ENCODE assay signal across 7 cellular contexts in the genomic region with DNA sequence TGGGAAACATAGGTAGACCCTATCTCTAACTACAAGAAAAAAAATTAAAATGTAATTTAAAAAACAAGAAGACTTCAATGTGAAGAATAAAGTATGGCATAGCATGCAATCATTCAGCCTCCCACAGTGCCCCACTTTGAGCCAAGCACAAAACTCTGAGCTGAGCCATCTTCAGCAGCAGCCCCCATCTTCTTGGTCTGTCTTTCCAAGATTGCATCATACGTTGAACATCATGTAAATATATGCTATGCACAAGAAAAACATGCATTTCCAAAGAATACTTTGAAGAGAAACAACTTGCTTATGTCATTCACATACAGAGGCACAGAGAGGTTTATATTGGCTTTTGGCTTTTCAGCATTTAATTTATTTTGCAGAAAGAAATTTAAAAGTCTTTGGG.
"Had no signal": no experiment of that assay in that cellular context is flagged by ENCODE, and none has a peak within 500 bp of the region (broad histone marks: within the 10 kb centered on the region; RNA-seq: fewer than 3 reads in every experiment).

No MANE protein-coding gene starts in this region.

- H3K27ac ChIP-seq: GM23248 had no signal

- FAIRE-seq: HTR-8/SVneo had no signal

- DNase-seq: GM23248, GOT3, H7, HCEC 1CT, KG1 had no signal

- H3K4me1 Mint-ChIP-seq: IgD-negative memory B cell had no signal

- H3K36me3 Mint-ChIP-seq: IgD-negative memory B cell had no signal

- H3K9ac ChIP-seq: GM23248 had no signal

- H3K4me3 ChIP-seq: GM23248 had no signal

- H3K27ac Mint-ChIP-seq: IgD-negative memory B cell had no signal

- H2AFZ ChIP-seq: GM23248 had no signal

- H3K4me3 Mint-ChIP-seq: IgD-negative memory B cell had no signal
